ENCODE assay signal across 1 cellular context in the genomic region with DNA sequence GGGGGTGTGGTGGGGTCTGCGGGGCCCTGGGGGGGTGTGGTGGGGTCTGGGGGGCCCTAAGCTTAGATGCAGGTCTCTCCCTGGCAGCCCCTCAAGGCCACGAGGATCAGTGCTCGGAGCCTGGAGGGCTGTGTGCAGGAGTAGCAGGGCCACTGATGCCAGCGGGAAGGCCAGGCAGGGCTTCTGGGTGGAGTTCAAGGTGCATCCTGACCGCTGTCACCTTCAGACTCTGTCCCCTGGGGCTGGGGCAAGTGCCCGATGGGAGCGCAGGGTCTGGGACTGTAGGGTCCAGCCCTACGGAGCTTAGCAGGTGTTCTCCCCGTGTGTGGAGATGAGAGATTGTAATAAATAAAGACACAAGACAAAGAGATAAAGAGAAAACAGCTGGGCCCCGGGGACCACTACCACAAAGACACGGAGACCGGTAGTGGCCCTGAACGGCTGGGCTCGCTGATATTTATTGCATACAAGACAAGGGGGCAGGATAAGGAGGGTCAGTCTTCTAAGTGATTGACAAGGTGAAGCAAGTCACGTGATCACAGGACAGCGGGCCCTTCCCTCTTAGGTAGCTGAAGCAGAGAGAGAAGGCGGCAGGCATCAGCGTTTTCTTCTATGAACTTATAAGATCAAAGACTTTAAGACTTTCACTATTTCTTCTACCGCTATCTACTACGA.
A peak's percentile ranks its signal among the peaks of the same experiment; 100 is the strongest.
TF ChIP-seq lines count a peak whose summit lies in the region.

No MANE protein-coding gene starts in this region.

TF ChIP-seq in GM12878, 131 proteins besides CTCF, POLR2A, EP300 and RAD21:
- TF ChIP-seq, protein P1, sequence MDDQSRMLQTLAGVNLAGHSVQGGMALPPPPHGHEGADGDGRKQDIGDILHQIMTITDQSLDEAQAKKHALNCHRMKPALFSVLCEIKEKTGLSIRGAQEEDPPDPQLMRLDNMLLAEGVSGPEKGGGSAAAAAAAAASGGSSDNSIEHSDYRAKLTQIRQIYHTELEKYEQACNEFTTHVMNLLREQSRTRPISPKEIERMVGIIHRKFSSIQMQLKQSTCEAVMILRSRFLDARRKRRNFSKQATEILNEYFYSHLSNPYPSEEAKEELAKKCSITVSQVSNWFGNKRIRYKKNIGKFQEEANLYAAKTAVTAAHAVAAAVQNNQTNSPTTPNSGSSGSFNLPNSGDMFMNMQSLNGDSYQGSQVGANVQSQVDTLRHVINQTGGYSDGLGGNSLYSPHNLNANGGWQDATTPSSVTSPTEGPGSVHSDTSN (IDR thresholded peaks at IDR 0.05; ENCODE audit: insufficient replicate concordance, low read depth, low read length): peak; percentile 56
- peak in 1 of 2 experiments; percentile 61; a peak in 2 of 4 replicates for TF ChIP-seq BHLHE40 (IDR thresholded peaks at IDR 0.05; ENCODE audit: borderline replicate concordance in 1 of 2, low read depth in 2 of 2, low read length in 1 of 2)
- TF ChIP-seq, protein P2, sequence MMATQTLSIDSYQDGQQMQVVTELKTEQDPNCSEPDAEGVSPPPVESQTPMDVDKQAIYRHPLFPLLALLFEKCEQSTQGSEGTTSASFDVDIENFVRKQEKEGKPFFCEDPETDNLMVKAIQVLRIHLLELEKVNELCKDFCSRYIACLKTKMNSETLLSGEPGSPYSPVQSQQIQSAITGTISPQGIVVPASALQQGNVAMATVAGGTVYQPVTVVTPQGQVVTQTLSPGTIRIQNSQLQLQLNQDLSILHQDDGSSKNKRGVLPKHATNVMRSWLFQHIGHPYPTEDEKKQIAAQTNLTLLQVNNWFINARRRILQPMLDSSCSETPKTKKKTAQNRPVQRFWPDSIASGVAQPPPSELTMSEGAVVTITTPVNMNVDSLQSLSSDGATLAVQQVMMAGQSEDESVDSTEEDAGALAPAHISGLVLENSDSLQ (IDR thresholded peaks at IDR 0.05): peak; percentile 83
- peak; percentile 95 for TF ChIP-seq RAD51 (IDR thresholded peaks at IDR 0.05)
- TF ChIP-seq JUNB (IDR thresholded peaks at IDR 0.05): no peak
